In genomic region chr5:39415186-39415585, GRCh38 we compare ENCODE assay signal across 1 cellular context.
TF ChIP-seq lines count a peak whose summit lies in the region.

No MANE protein-coding gene starts in this region.

TF ChIP-seq in IMR-90, 13 proteins besides CTCF, POLR2A, EP300 and RAD21:
- TF ChIP-seq MXI1 (IDR thresholded peaks at IDR 0.05; ENCODE audit: borderline replicate concordance, low read depth, low read length), result no peak
- TF ChIP-seq SMC3 (IDR thresholded peaks at IDR 0.05; ENCODE audit: low read depth, low read length), result no peak
- TF ChIP-seq CHD1 (IDR thresholded peaks at IDR 0.05; ENCODE audit: low read depth, low read length), result no peak
- TF ChIP-seq ELK1 (IDR thresholded peaks at IDR 0.05; ENCODE audit: borderline replicate concordance, low read depth, low read length), result no peak
- TF ChIP-seq MAFK (IDR thresholded peaks at IDR 0.05; ENCODE audit: low read depth, low read length), result no peak
- TF ChIP-seq NFE2L2 (IDR thresholded peaks at IDR 0.05; ENCODE audit: low read depth, low read length), result no peak
- TF ChIP-seq BHLHE40 (IDR thresholded peaks at IDR 0.05; ENCODE audit: low read depth, low read length), result no peak
- TF ChIP-seq FOS (IDR thresholded peaks at IDR 0.05; ENCODE audit: low read depth, low read length), result no peak
